Comparison of ENCODE assay signal across 9 cellular contexts in genomic region chr17:66795486-66795885, GRCh38. TPM values are rescaled to one million over a fixed set of nuclear protein-coding genes. Genes with fewer than 3 reads are reported as not detected.
"Had no signal": no experiment of that assay in that cellular context is flagged by ENCODE, and none has a peak within 500 bp of the region (broad histone marks: within the 10 kb centered on the region; RNA-seq: fewer than 3 reads in every experiment).

No MANE protein-coding gene starts in this region.

- FAIRE-seq: HepG2, K562 had no signal

- H3K27ac ChIP-seq: HL-60 had no signal

- DNase-seq: IMR-90, KBM-7, KG1 had no signal

- H3K4me3 ChIP-seq: K562 had no signal

RNA-seq across cellular contexts. Expression of gene CACNG5, which starts 39.4 kb away (rescaled TPM):
- total RNA-seq: HepG2, HT-29, HT1080, IMR-90, K562 had no signal
- polyA plus RNA-seq: HepG2, IgD-negative memory B cell, IMR-90, K562 had no signal
